ENCODE assay signal across 15 cellular contexts in the genomic region with DNA sequence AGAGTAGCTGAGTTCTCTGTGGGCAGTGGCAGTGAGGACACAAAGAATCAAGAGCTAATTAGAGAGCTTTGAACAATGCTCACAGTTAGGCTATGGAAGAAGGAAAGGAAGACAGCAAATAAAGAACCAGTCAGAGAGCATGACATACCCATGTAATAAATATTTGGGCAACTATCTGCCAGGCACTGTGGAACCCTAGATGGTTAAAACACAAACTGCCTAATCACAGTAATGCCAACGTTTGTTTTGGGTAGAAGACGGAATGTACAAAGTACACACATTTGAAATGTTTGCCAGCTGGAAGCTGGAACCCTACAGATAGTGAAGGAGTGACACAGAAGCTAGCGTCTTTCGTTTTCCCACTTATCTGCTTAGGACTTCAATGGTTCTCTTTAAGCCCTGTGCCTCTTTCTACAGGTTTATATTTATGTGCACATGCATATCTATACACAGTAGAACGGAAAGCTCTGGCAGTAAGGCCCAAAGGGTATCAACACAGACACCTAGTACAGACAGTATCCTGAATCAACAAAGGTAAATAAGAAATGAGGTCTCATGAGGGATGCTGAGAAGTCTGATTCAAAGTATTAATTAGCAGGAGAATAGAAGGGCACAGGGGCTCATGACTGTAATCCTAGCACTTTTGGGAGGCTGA. TPM values are rescaled to one million over a fixed set of nuclear protein-coding genes. Genes with fewer than 3 reads are reported as not detected.
A peak's percentile ranks its signal among the peaks of the same experiment; 100 is the strongest.
DNase-seq lines count a peak whose midpoint lies in the region; ATAC-seq, FAIRE-seq and TF ChIP-seq lines count a peak whose summit lies in the region.
"Had no signal": no experiment of that assay in that cellular context is flagged by ENCODE, and none has a peak within 500 bp of the region (broad histone marks: within the 10 kb centered on the region; RNA-seq: fewer than 3 reads in every experiment).

No MANE protein-coding gene starts in this region.

- FAIRE-seq in keratinocyte (lab: Jason Lieb, UNC), result peak; percentile 74
- FAIRE-seq: H1 had no signal

- H2AFZ ChIP-seq in GM23338 (no peak overlapping the region), keratinocyte (ENCODE audit: control insufficient read depth, low read length) (no peak overlapping the region)

- H3K79me2 ChIP-seq in GM23338 (replicated peaks; ENCODE audit: insufficient read depth) (peaks cover 40% of the 10 kb centered on the region), keratinocyte (ENCODE audit: control insufficient read depth, insufficient read depth, low read length) (peaks cover 5% of the 10 kb centered on the region)

- ATAC-seq in GM23338, result peak; percentile 22; the same call in 1 of the 3 replicates

- H4K20me1 ChIP-seq in GM23338 (replicated peaks; ENCODE audit: insufficient read depth) (no peaks in the 10 kb centered on the region), keratinocyte (ENCODE audit: control insufficient read depth, extremely low read depth, insufficient read depth, low read length) (no peaks in the 10 kb centered on the region)

- no peak overlapping the region for H3K4me3 ChIP-seq in GM23338
- H3K4me3 ChIP-seq in keratinocyte (ENCODE audit: control insufficient read depth in 2 of 3, extremely low read depth in 1 of 3, insufficient read depth in 2 of 3, low read depth in 1 of 3, low read length in 3 of 3), result no peak overlapping the region

- H3K9me2 ChIP-seq in GM23338 (ENCODE audit: insufficient read depth), result no peaks in the 10 kb centered on the region

- H3K9me1 ChIP-seq in keratinocyte (ENCODE audit: control insufficient read depth, extremely low read depth, insufficient read depth, low read length), result no peaks in the 10 kb centered on the region

- H3K9ac ChIP-seq in keratinocyte (ENCODE audit: control insufficient read depth, extremely low read depth, insufficient read depth, low read length), result no peak overlapping the region

- H3F3A ChIP-seq in GM23338 (replicated peaks; ENCODE audit: low read depth), result no peaks in the 10 kb centered on the region

- H3K4me1 ChIP-seq in GM23338 (ENCODE audit: insufficient read depth), result peaks cover 36% of the 10 kb centered on the region
- peaks cover 11% of the 10 kb centered on the region for H3K4me1 ChIP-seq in keratinocyte (ENCODE audit: control insufficient read depth, extremely low read depth, insufficient read depth, low read length)

- H3K36me3 Mint-ChIP-seq in GM23338 (ENCODE audit: low read depth), result peaks cover 27% of the 10 kb centered on the region

- H3K27ac ChIP-seq in GM23338 (ENCODE audit: low read depth) (peak overlapping the region; percentile 41; the same call in 1 of the 2 replicates), angular gyrus (ENCODE audit: low read depth, low read length) (peak overlapping the region; percentile 72), keratinocyte (ENCODE audit: control insufficient read depth, insufficient read depth, low read length) (peak overlapping the region; percentile 82)

- TF ChIP-seq CTCF in GM23338 (conservative IDR thresholded peaks at IDR 0.05; ENCODE audit: low read depth in 2 of 2), result no peak
- TF ChIP-seq CTCF in keratinocyte (optimal IDR thresholded peaks at IDR 0.05 in 1 of 3, IDR thresholded peaks at IDR 0.05 in 1 of 3, conservative IDR thresholded peaks at IDR 0.05 in 1 of 3; ENCODE audit: extremely low read depth in 1 of 3, insufficient read depth in 2 of 3, low read length in 3 of 3), result no peak
- no peak for TF ChIP-seq CTCF in GM10248 (IDR thresholded peaks at IDR 0.05; ENCODE audit: control extremely low read depth, extremely low read depth, low read depth, missing control alignments)

- dilution Hi-C loops in keratinocyte (cut with MboI; ENCODE audit: extremely low pct_ligation_motif_present, low sequenced_read_pairs), result no loop called here

- H3K36me3 ChIP-seq in GM23338 (ENCODE audit: insufficient read depth) (peaks cover 7% of the 10 kb centered on the region; the same call in 1 of the 2 replicates), keratinocyte (ENCODE audit: control insufficient read depth in 2 of 2, extremely low read depth in 1 of 2, insufficient read depth in 2 of 2, low read length in 2 of 2) (peaks cover 0 to 3% of the 10 kb centered on the region in 2 experiments)

- no peak overlapping the region for H3K4me2 ChIP-seq in GM23338
- H3K4me2 ChIP-seq in keratinocyte (ENCODE audit: control insufficient read depth, extremely low read depth, insufficient read depth, low read depth, low read length), result no peak overlapping the region

- H3K27me3 ChIP-seq in GM23338 (ENCODE audit: insufficient read depth), result no peaks in the 10 kb centered on the region
- no peaks in the 10 kb centered on the region for H3K27me3 ChIP-seq in keratinocyte (ENCODE audit: control insufficient read depth, extremely low read depth, insufficient read depth, low read length)

- H3K4me1 Mint-ChIP-seq in GM23338, result peaks cover 44% of the 10 kb centered on the region

- no peaks in the 10 kb centered on the region for H3K27me3 Mint-ChIP-seq in GM23338 (ENCODE audit: insufficient read depth, low read depth, poor library complexity)
- H3K27me3 Mint-ChIP-seq: activated naive CD8-positive, alpha-beta T cell treated with anti-CD3 and anti-CD28 coated beads, Interleukin-2, amount 10 ng/mL, durations not matched to agents 7 days and 5 days; CD4-positive, CD25-positive, alpha-beta regulatory T cell had no signal

- H3K9me3 ChIP-seq in keratinocyte (ENCODE audit: control insufficient read depth, low read depth, low read length), result no peaks in the 10 kb centered on the region

- DNase-seq in GM23338 (ENCODE audit: low spot score) (no peak), keratinocyte (ENCODE audit: low read depth, low spot score) (no peak), renal cortical epithelial cell (ENCODE audit: low read depth) (peak; percentile 25), NCI-H146 treated with DMSO at 0.1 percent for 48 hours (lab: John Stamatoyannopoulos, UW; ENCODE audit: unreplicated experiment) (no peak), GM10248 (ENCODE audit: extremely low spot score) (no peak), AG08396 (ENCODE audit: low spot score) (no peak), NCI-H187 (lab: John Stamatoyannopoulos, UW) (no peak)
- DNase-seq: activated CD8-positive, alpha-beta memory T cell treated with anti-CD3 and anti-CD28 coated beads for 24 hours; activated naive CD8-positive, alpha-beta T cell treated with anti-CD3 and anti-CD28 coated beads, Interleukin-2, amount 10 ng/mL, durations not matched to agents 7 days and 5 days; CD4-positive, CD25-positive, alpha-beta regulatory T cell; effector CD8-positive, alpha-beta T cell; NCI-H146; T-helper 2 cell had no signal

- no peak overlapping the region for H3K4me3 Mint-ChIP-seq in GM23338
- H3K4me3 Mint-ChIP-seq: activated naive CD8-positive, alpha-beta T cell treated with anti-CD3 and anti-CD28 coated beads, Interleukin-2, amount 10 ng/mL, durations not matched to agents 7 days and 5 days; CD4-positive, CD25-positive, alpha-beta regulatory T cell had no signal

- CTCF ChIA-PET in GM10248 (lab: Yijun Ruan, JAX), result interaction anchor here (0.7 to 1.3 kb wide), 5 partner anchors 9 to 37 kb away, joined by 3 to 5 read pairs (median 3); no protein-coding TSS in a partner anchor

- H3K9me3 Mint-ChIP-seq in GM23338, result peaks cover 3% of the 10 kb centered on the region; the same call in 1 of the 3 replicates
- H3K9me3 Mint-ChIP-seq: CD4-positive, CD25-positive, alpha-beta regulatory T cell had no signal

- POLR2A ChIA-PET in GM10248 (lab: Yijun Ruan, JAX), result no interaction called here

- peak overlapping the region; percentile 34; the same call in 1 of the 2 replicates for H3K27ac Mint-ChIP-seq in GM23338
- H3K27ac Mint-ChIP-seq: activated naive CD8-positive, alpha-beta T cell treated with anti-CD3 and anti-CD28 coated beads, Interleukin-2, amount 10 ng/mL, durations not matched to agents 7 days and 5 days; CD4-positive, CD25-positive, alpha-beta regulatory T cell had no signal

TF ChIP-seq in GM23338, 12 proteins besides CTCF, POLR2A, EP300 and RAD21 (continues in another document):
- TF ChIP-seq POLR2AphosphoS5 (IDR thresholded peaks at IDR 0.05; ENCODE audit: low read depth) (no peak), EZH2phosphoT487 (IDR thresholded peaks at IDR 0.05; ENCODE audit: unreplicated experiment) (no peak)

RNA-seq across cellular contexts. Expression of gene ANKRD28, which starts 44.6 kb away (rescaled TPM):
- total RNA-seq in GM23338 (2014; rRNA removed; shearing (Covaris generic)), result 61.3 and 63.7 TPM in 2 replicates
- polyA plus RNA-seq in GM23338 (2016; fragmentation: Nextera tagmentation; extraction: Ambion mirVana) (13.9 and 15.2 TPM in 2 replicates), keratinocyte (16.4 to 32.7 TPM (median 22.0 TPM) in 3 replicates)
- polyA plus RNA-seq in keratinocyte (2011; ENCODE audit: low read depth), result 20.7 TPM
- polyA plus RNA-seq in keratinocyte (2011; cell fraction: cytosol; rRNA removed), result 11.3 and 20.7 TPM in 2 replicates
- 27.6 and 33.4 TPM in 2 replicates for polyA plus RNA-seq in keratinocyte (2011; cell fraction: nucleus; rRNA removed)
- 11.8 and 20.4 TPM in 2 replicates for polyA plus RNA-seq in keratinocyte (2012; ENCODE audit: low replicate concordance)
- 25.9 to 81.2 TPM (median 30.5 TPM) in 3 replicates for polyA minus RNA-seq in keratinocyte
- polyA minus RNA-seq in keratinocyte (2011; cell fraction: cytosol; rRNA and poly(A)+ RNA removed), result 24.9 TPM
- polyA minus RNA-seq in keratinocyte (2011; cell fraction: nucleus; rRNA and poly(A)+ RNA removed), result 30.4 and 65.2 TPM in 2 replicates
- 57.3 and 88.0 TPM in 2 replicates for total RNA-seq in renal cortical epithelial cell
